ENCODE assay signal across 10 cellular contexts in the genomic region with DNA sequence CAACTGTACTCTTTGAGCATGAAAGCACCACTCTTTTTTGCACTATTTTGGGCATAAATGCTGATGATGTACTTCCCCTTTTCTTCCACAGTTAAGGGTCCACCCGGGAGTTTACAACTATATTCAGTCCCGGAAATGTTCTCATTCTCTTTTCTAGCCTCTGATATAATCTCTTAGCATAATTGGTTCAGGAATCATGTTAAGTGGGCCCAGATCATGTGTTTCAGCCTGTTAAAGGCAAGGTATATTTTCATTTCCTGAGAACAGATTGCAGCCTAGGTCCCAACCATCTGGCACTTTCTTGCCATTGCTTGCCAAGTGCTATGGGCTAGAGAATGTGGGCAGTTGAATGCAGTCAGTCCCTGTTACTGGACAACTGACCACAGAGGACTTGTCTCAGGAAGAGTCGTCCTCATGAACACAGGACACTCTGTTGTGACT.
A peak's percentile ranks its signal among the peaks of the same experiment; 100 is the strongest.
DNase-seq lines count a peak whose midpoint lies in the region; ATAC-seq and FAIRE-seq lines count a peak whose summit lies in the region.
"Had no signal": no experiment of that assay in that cellular context is flagged by ENCODE, and none has a peak within 500 bp of the region (broad histone marks: within the 10 kb centered on the region; RNA-seq: fewer than 3 reads in every experiment).

No MANE protein-coding gene starts in this region.

- FAIRE-seq in HTR-8/SVneo (lab: Jason Lieb, UNC): no peak

- DNase-seq in GDM1 (lab: John Stamatoyannopoulos, UW) (peak; percentile 56), NCI-H82 (lab: John Stamatoyannopoulos, UW) (peak; percentile 81), germinal center (ENCODE audit: low spot score) (peak; percentile 52), HTR-8/SVneo (ENCODE audit: insufficient read length, low spot score) (no peak), NCI-H748 treated with DMSO at 0.1 percent for 48 hours (lab: John Stamatoyannopoulos, UW) (no peak), left lobe of liver (ENCODE audit: low spot score) (no peak)
- DNase-seq: naive thymus-derived CD4-positive, alpha-beta T cell had no signal

- peak; percentile 64 for ATAC-seq in GM21529 (IDR thresholded peaks at IDR 0.05; ENCODE audit: unreplicated experiment)
- no peak for ATAC-seq in GM18873 (IDR thresholded peaks at IDR 0.05; ENCODE audit: low FRiP score, unreplicated experiment)
- no peak for ATAC-seq in left lobe of liver
- ATAC-seq: activated naive CD4-positive, alpha-beta T cell treated with anti-CD3 and anti-CD28 coated beads, Interleukin-2, amount 50 U/mL, for 72 hours; naive thymus-derived CD4-positive, alpha-beta T cell had no signal

Comparison
In these comparisons a context has a peak if more than half of its experiments do, and no peak if none do; other contexts are left out.
1. DNase-seq: peak in GDM1 (single experiment), NCI-H82 (single experiment) and germinal center (single experiment); none in HTR-8/SVneo (single experiment), NCI-H748 treated with DMSO at 0.1 percent for 48 hours (single experiment) and left lobe of liver (single experiment).